8 cellular contexts compared by ENCODE assay signal in the genomic region with DNA sequence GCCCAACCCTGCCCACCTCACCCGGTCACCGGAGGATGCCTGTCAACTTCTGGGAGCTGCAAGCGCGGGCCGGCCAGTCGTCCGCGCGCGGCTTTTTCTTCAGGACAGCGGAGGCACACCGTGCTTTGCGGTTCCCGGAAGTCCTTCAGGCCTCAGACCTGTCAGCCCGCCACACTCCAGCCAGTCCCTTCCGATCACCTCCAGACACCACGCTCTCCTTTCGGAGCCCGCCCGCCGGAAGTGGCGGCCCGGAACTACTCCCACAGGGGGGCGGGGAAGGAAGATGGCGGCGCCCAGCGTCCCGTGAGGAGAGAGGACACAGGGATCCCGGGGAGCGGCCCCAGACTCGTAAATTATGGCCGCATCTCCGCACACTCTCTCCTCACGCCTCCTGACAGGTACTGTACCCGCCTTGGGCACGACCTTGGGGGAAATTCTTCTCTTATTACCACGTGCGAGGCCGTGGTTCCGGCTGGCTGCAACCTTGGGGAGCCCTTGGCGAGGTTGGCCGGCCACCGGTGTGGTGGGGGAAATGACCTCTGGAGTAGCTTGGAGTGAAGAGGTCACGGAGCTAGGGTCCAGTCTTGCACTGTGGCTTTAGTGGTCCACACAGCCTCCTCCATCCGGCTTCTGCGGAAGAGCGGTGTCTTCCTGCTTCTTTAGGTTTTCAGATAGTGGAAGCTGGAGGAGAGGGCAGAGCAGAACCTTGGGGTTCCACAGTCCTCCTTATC. TPM values are rescaled to one million over a fixed set of nuclear protein-coding genes. Genes with fewer than 3 reads are reported as not detected.
A peak's percentile ranks its signal among the peaks of the same experiment; 100 is the strongest.
DNase-seq lines count a peak whose midpoint lies in the region; ATAC-seq and TF ChIP-seq lines count a peak whose summit lies in the region.

Gene COX10 (plus strand): TSS at position 254 of the 731 bp plus-strand sequence. CDS start 102 bp downstream, at position 356.

- H3K4me3 ChIP-seq in HUES48 (ENCODE audit: low read depth, low read length) (peak within 1 kb of the TSS; percentile 90), OCI-LY3 (ENCODE audit: low read length) (peak within 1 kb of the TSS; percentile 92), epithelial cell of esophagus (ENCODE audit: low read length) (peak within 1 kb of the TSS; percentile 92), mononuclear cell (ENCODE audit: low read length) (peak within 1 kb of the TSS; percentile 100)

- no peaks in the 10 kb centered on the region for H4K20me1 ChIP-seq in OCI-LY3 (ENCODE audit: insufficient read depth, low read length)

- H3K27me3 ChIP-seq in HUES48 (ENCODE audit: control insufficient read depth, insufficient read depth, low read length) = no peaks in the 10 kb centered on the region
- H3K27me3 ChIP-seq in OCI-LY3 (ENCODE audit: low read depth, low read length) = no peaks in the 10 kb centered on the region
- no peaks in the 10 kb centered on the region for H3K27me3 ChIP-seq in mononuclear cell (ENCODE audit: insufficient read depth, low read length)

- TF ChIP-seq CTCF in OCI-LY3 (IDR thresholded peaks at IDR 0.05; ENCODE audit: low read depth, low read length) (no peak), epithelial cell of esophagus (IDR thresholded peaks at IDR 0.05; ENCODE audit: insufficient read depth, low read depth, low read length, missing control alignments) (no peak)

- H3K4me2 ChIP-seq in OCI-LY3 (ENCODE audit: low read length) = peak within 1 kb of the TSS; percentile 88

- H3K9ac ChIP-seq in HUES48 (ENCODE audit: low read depth, low read length) (peak within 1 kb of the TSS; percentile 93), OCI-LY3 (ENCODE audit: low read length) (peak within 1 kb of the TSS; percentile 74)

- H3K4me1 ChIP-seq in HUES48 (ENCODE audit: control insufficient read depth, insufficient read depth, low read length) (no peaks in the 10 kb centered on the region; the same call in 1 of the 2 replicates), OCI-LY3 (ENCODE audit: low read length) (peaks cover 15% of the 10 kb centered on the region), mononuclear cell (ENCODE audit: insufficient read depth, low read length) (peaks cover 24% of the 10 kb centered on the region)

- peak within 1 kb of the TSS; percentile 56; the same call in 1 of the 2 replicates for H2AFZ ChIP-seq in OCI-LY3 (ENCODE audit: low read depth, low read length)

- H3K9me3 ChIP-seq in HUES48 (ENCODE audit: control insufficient read depth, insufficient read depth, low read length) (0 out of 2 replicates have a peak, but pooled peaks cover 3% of the 10 kb centered on the region), OCI-LY3 (ENCODE audit: insufficient read depth, low read length) (no peaks in the 10 kb centered on the region), mononuclear cell (ENCODE audit: low read depth, low read length) (no peaks in the 10 kb centered on the region)

- peak; percentile 84 for DNase-seq in D341Med (ENCODE audit: low spot score)
- DNase-seq in activated T-cell treated with anti-CD3 and anti-CD28 coated beads for 1 hour (ENCODE audit: low read depth) = peak; percentile 79
- peak; percentile 87 for DNase-seq in epithelial cell of esophagus (ENCODE audit: low read depth)
- peak; percentile 54 to 65 for DNase-seq in stimulated activated CD8-positive, alpha-beta memory T cell treated with anti-CD3 and anti-CD28 coated beads, Interleukin-4, amount 100 ng/mL, for 1 hour (ENCODE audit: low read depth in 2 of 2, low spot score in 1 of 2)

- peaks cover 78% of the 10 kb centered on the region for H3K79me2 ChIP-seq in OCI-LY3 (ENCODE audit: low read length)

- peaks cover 11% of the 10 kb centered on the region for H3K36me3 ChIP-seq in HUES48 (ENCODE audit: control insufficient read depth, insufficient read depth, low read length)
- peaks cover 20% of the 10 kb centered on the region for H3K36me3 ChIP-seq in OCI-LY3 (replicated peaks; ENCODE audit: low read depth, low read length)

- H3K27ac ChIP-seq in HUES48 (ENCODE audit: low read depth, low read length) (peak within 1 kb of the TSS; percentile 88), OCI-LY3 (ENCODE audit: low read length) (0 out of 2 replicates have a peak within 1 kb of the TSS, but pooled peaks have one; percentile 23)

- ATAC-seq in GM21423 (IDR thresholded peaks at IDR 0.05; ENCODE audit: unreplicated experiment) = peak; percentile 100

RNA-seq across cellular contexts. Expression of gene COX10, which starts in this region (rescaled TPM):
- total RNA-seq in mononuclear cell = 17.5 TPM

Comparison
In these comparisons a context has a peak if more than half of its experiments do, and no peak if none do; other contexts are left out.
1. Peak in every context shown above with its lines: DNase-seq, ATAC-seq, H3K4me3 ChIP-seq and H3K27ac ChIP-seq.